ENCODE assay signal across 26 cellular contexts in genomic region chr2:152251811-152252210, GRCh38.
DNase-seq lines count a peak whose midpoint lies in the region; ATAC-seq, FAIRE-seq and TF ChIP-seq lines count a peak whose summit lies in the region.
"Had no signal": no experiment of that assay in that cellular context is flagged by ENCODE, and none has a peak within 500 bp of the region (broad histone marks: within the 10 kb centered on the region; RNA-seq: fewer than 3 reads in every experiment).

No MANE protein-coding gene starts in this region.

- BruUV-seq in A673 (replicated peaks; lab: Mats Ljungman, UMichigan), result no TSS peak

- no peak overlapping the region for H3K14ac ChIP-seq in H1 (ENCODE audit: insufficient read length)

- H3F3A ChIP-seq in GM23338 (replicated peaks; ENCODE audit: low read depth), result no peaks in the 10 kb centered on the region

- WGBS in H1 (ENCODE audit: extremely low coverage in 1 of 2, insufficient coverage in 1 of 2, insufficient read length in 1 of 2, insufficient replicate concordance in 2 of 2, low coverage in 1 of 2, low lambda C conversion rate in 2 of 2, missing lambda C conversion rate in 1 of 2), 2 experiments, result 83% methylated on average over 2 of the region's 2 CpGs; no CpG with 5 or more reads in 1 of the 2 experiments

- H2AFZ ChIP-seq in GM23338 (peak overlapping the region; percentile 76; the same call in 1 of the 2 replicates), H1 (ENCODE audit: low read length) (peak overlapping the region; percentile 27; the same call in 1 of the 2 replicates)

- H3K9me2 ChIP-seq in GM23338 (ENCODE audit: insufficient read depth), result no peaks in the 10 kb centered on the region

- no peaks in the 10 kb centered on the region for H3K36me3 Mint-ChIP-seq in GM23338 (ENCODE audit: low read depth)
- H3K36me3 Mint-ChIP-seq: IgD-negative memory B cell had no signal

- no peak overlapping the region for H2BK5ac ChIP-seq in H1 (ENCODE audit: low read depth, low read length)

- no peaks in the 10 kb centered on the region for H3K79me1 ChIP-seq in H1 (ENCODE audit: low read depth, low read length)

- H3K56ac ChIP-seq in H1 (replicated peaks; ENCODE audit: insufficient read length, low read depth, low read length), result no peak overlapping the region

- no peak for TF ChIP-seq POLR2A in H1 (IDR thresholded peaks at IDR 0.05; ENCODE audit: control extremely low read depth in 1 of 2, low read depth in 2 of 2, low read length in 2 of 2)

- no peaks in the 10 kb centered on the region for H3K9me3 Mint-ChIP-seq in GM23338
- H3K9me3 Mint-ChIP-seq: CD4-positive, alpha-beta T cell had no signal

- CTCF ChIA-PET in A673 (lab: Charles Lee) (no interaction called here), H1 (lab: Charles Lee; ENCODE audit: partially characterized antibody) (interaction anchor here (1.0 to 1.6 kb wide), 5 partner anchors 9 to 384 kb away, joined by 3 to 4 read pairs (median 4); no protein-coding TSS in a partner anchor)

- H3K4me3 ChIP-seq in A673 (ENCODE audit: low read depth, low read length, poor library complexity, severe bottlenecking), result no peak overlapping the region
- no peak overlapping the region for H3K4me3 ChIP-seq in GM23338
- H3K4me3 ChIP-seq in H1 (ENCODE audit: extremely low read depth in 1 of 4, insufficient read depth in 2 of 4, low read depth in 3 of 4, low read length in 4 of 4), result no peak overlapping the region

- H3K4ac ChIP-seq in H1 (replicated peaks; ENCODE audit: insufficient read length, low read depth, low read length), result no peak overlapping the region

- H3K79me2 ChIP-seq in GM23338 (replicated peaks; ENCODE audit: insufficient read depth) (no peaks in the 10 kb centered on the region), H1 (ENCODE audit: control insufficient read depth in 1 of 2, insufficient read depth in 2 of 2, low read length in 2 of 2) (no peaks in the 10 kb centered on the region)

- DNase-seq in A673 (ENCODE audit: low spot score) (peak; percentile 83), GM23338 (ENCODE audit: low spot score) (no peak), NCI-H82 (lab: John Stamatoyannopoulos, UW) (peak; percentile 98), H1 (ENCODE audit: low read depth in 1 of 2, low spot score in 2 of 2) (no peak), globus pallidus (ENCODE audit: low spot score) (no peak)
- DNase-seq: ACHN; CD4-positive, alpha-beta T cell; GOT3; MM.1S; NCI-H1048; NCI-H1417 treated with DMSO at 0.1 percent for 48 hours; NCI-H1694 treated with DMSO at 0.1 percent for 48 hours; NCI-H2081; NCI-H2171; NCI-H226; NCI-H510A treated with DMSO at 0.1 percent for 48 hours; Right ventricle myocardium superior; RPMI8226 had no signal

- TF ChIP-seq RAD21 in H1 (IDR thresholded peaks at IDR 0.05 in 1 of 2, conservative IDR thresholded peaks at IDR 0.05 in 1 of 2; ENCODE audit: low read depth in 2 of 2, low read length in 2 of 2), result no peak

- TF ChIP-seq CTCF in A673 (conservative IDR thresholded peaks at IDR 0.05; ENCODE audit: low read depth, low read length), result no peak
- no peak for TF ChIP-seq CTCF in GM23338 (conservative IDR thresholded peaks at IDR 0.05; ENCODE audit: low read depth in 2 of 2)
- no peak for TF ChIP-seq CTCF in H1 (IDR thresholded peaks at IDR 0.05; ENCODE audit: control extremely low read depth in 1 of 3, insufficient read depth in 1 of 3, low read depth in 1 of 3, low read length in 3 of 3)

- no peak overlapping the region for H3K9ac ChIP-seq in H1 (replicated peaks in 1 of 4; ENCODE audit: extremely low read depth in 1 of 4, low read depth in 3 of 4, low read length in 3 of 4)
- H3K9ac ChIP-seq: KMS-11 had no signal

- no peak overlapping the region for H3K27ac Mint-ChIP-seq in GM23338
- H3K27ac Mint-ChIP-seq: CD4-positive, alpha-beta T cell; IgD-negative memory B cell had no signal

- H3K36me3 ChIP-seq in A673 (ENCODE audit: insufficient read depth, low read length, poor library complexity, severe bottlenecking), result no peaks in the 10 kb centered on the region
- H3K36me3 ChIP-seq in GM23338 (ENCODE audit: insufficient read depth), result no peaks in the 10 kb centered on the region
- no peaks in the 10 kb centered on the region for H3K36me3 ChIP-seq in H1 (ENCODE audit: control insufficient read depth in 2 of 4, insufficient read depth in 4 of 4, low read length in 3 of 4)

- intact Hi-C loops in A673 (cut with micrococcal nuclease; ENCODE audit: unreplicated experiment), result no loop called here

- H3K4me3 Mint-ChIP-seq in GM23338, result no peak overlapping the region
- H3K4me3 Mint-ChIP-seq: CD4-positive, alpha-beta T cell; IgD-negative memory B cell had no signal

- H4K8ac ChIP-seq in H1 (ENCODE audit: extremely low read depth, insufficient read depth, low read length), result no peak overlapping the region

- FAIRE-seq in H1 (lab: Jason Lieb, UNC), result no peak
- FAIRE-seq: G401.6 had no signal

- H3K23ac ChIP-seq in H1 (ENCODE audit: insufficient read length), result no peak overlapping the region

- H3K4me1 ChIP-seq in A673 (ENCODE audit: insufficient read depth, low read length, poor library complexity, severe bottlenecking), result peaks cover 16% of the 10 kb centered on the region
- H3K4me1 ChIP-seq in GM23338 (ENCODE audit: insufficient read depth), result no peaks in the 10 kb centered on the region
- no peaks in the 10 kb centered on the region for H3K4me1 ChIP-seq in H1 (replicated peaks in 1 of 4; ENCODE audit: control insufficient read depth in 3 of 4, insufficient read depth in 4 of 4, low read length in 3 of 4)

- H4K20me1 ChIP-seq in GM23338 (replicated peaks; ENCODE audit: insufficient read depth), result no peaks in the 10 kb centered on the region
- H4K20me1 ChIP-seq in H1 (replicated peaks in 1 of 2; ENCODE audit: control insufficient read depth in 1 of 2, insufficient read depth in 2 of 2, low read length in 2 of 2), result no peaks in the 10 kb centered on the region

- H3K4me1 Mint-ChIP-seq in GM23338, result no peaks in the 10 kb centered on the region
- H3K4me1 Mint-ChIP-seq: IgD-negative memory B cell had no signal

- ATAC-seq in GM23338, result no peak
- ATAC-seq in HG03108 (IDR thresholded peaks at IDR 0.05; ENCODE audit: unreplicated experiment), result no peak
- no peak for ATAC-seq in HG03039 (IDR thresholded peaks at IDR 0.05; ENCODE audit: unreplicated experiment)
- ATAC-seq: HCT116 had no signal

- no peak overlapping the region for H2AK5ac ChIP-seq in H1 (ENCODE audit: low read depth, low read length)

- H4K91ac ChIP-seq in H1 (replicated peaks; ENCODE audit: insufficient read length, low read length), result no peak overlapping the region

- no peak overlapping the region for H2BK12ac ChIP-seq in H1 (ENCODE audit: low read depth, low read length)

- TF ChIP-seq EP300 in H1 (IDR thresholded peaks at IDR 0.05; ENCODE audit: borderline replicate concordance in 1 of 2, low read depth in 2 of 2, low read length in 2 of 2), result no peak

- H3K9me3 ChIP-seq in A673 (ENCODE audit: low read depth, low read length, poor library complexity, severe bottlenecking), result no peaks in the 10 kb centered on the region
- H3K9me3 ChIP-seq in H1 (ENCODE audit: insufficient read depth in 2 of 2, low read depth in 1 of 2, low read length in 1 of 2), result no peaks in the 10 kb centered on the region

- H3K27me3 Mint-ChIP-seq in GM23338 (ENCODE audit: insufficient read depth, low read depth, poor library complexity), result peaks cover 1% of the 10 kb centered on the region

- H3K27ac ChIP-seq in A673 (ENCODE audit: low read depth, low read length, poor library complexity, severe bottlenecking) (no peak overlapping the region), GM23338 (ENCODE audit: low read depth) (no peak overlapping the region), H1 (ENCODE audit: low read depth, low read length) (no peak overlapping the region)
- H3K27ac ChIP-seq: 22Rv1, HL-60, KMS-11 had no signal

- no peak overlapping the region for H2BK120ac ChIP-seq in H1 (replicated peaks; ENCODE audit: low read depth, low read length)

- H3K4me2 ChIP-seq in GM23338, result no peak overlapping the region
- no peak overlapping the region for H3K4me2 ChIP-seq in H1 (ENCODE audit: insufficient read depth in 1 of 2, low read depth in 2 of 2, low read length in 2 of 2)
- H3K4me2 ChIP-seq: KMS-11 had no signal

- H4K5ac ChIP-seq in H1 (ENCODE audit: insufficient read length, low read depth, low read length), result no peak overlapping the region

- H2BK20ac ChIP-seq in H1 (ENCODE audit: low read length), result no peak overlapping the region

- no peaks in the 10 kb centered on the region for H3K23me2 ChIP-seq in H1 (ENCODE audit: low read depth, low read length)

- H3K18ac ChIP-seq in H1 (ENCODE audit: extremely low read depth, low read length), result no peak overlapping the region

- H3K27me3 ChIP-seq in A673 (replicated peaks; ENCODE audit: insufficient read depth, low read depth, low read length, poor library complexity), result no peaks in the 10 kb centered on the region
- no peaks in the 10 kb centered on the region for H3K27me3 ChIP-seq in GM23338 (ENCODE audit: insufficient read depth)
- H3K27me3 ChIP-seq in H1 (replicated peaks in 1 of 4; ENCODE audit: control insufficient read depth in 3 of 4, extremely low read depth in 1 of 4, insufficient read depth in 3 of 4, low read length in 3 of 4), result no peaks in the 10 kb centered on the region

- POLR2A ChIA-PET in A673 (lab: Charles Lee; ENCODE audit: low non-redundant PET), result no interaction called here
- POLR2A ChIA-PET in H1 (lab: Charles Lee; ENCODE audit: partially characterized antibody), result interaction anchor here (0.7 kb wide), 1 partner anchor 85 kb away, joined by 5 read pairs; no protein-coding TSS in a partner anchor

- no peak overlapping the region for H2BK15ac ChIP-seq in H1 (ENCODE audit: low read length)

TF ChIP-seq in GM23338, 12 proteins besides CTCF, POLR2A, EP300 and RAD21 (continues in another document):
- TF ChIP-seq STAT1 (IDR thresholded peaks at IDR 0.05; ENCODE audit: unreplicated experiment) (no peak), NANOG (IDR thresholded peaks at IDR 0.05; ENCODE audit: borderline replicate concordance) (no peak), ZNF114 (CRISPR knock-in tag; IDR thresholded peaks at IDR 0.05) (no peak), EZH2 (IDR thresholded peaks at IDR 0.05; ENCODE audit: low read depth, unreplicated experiment) (no peak)

TF ChIP-seq in H1, 55 proteins besides CTCF, POLR2A, EP300 and RAD21 (continues in another document):
- TF ChIP-seq SP4 (IDR thresholded peaks at IDR 0.05; ENCODE audit: low read length) (no peak), SIX5 (IDR thresholded peaks at IDR 0.05; ENCODE audit: low read depth, low read length) (no peak), RBBP5 (IDR thresholded peaks at IDR 0.05; ENCODE audit: borderline replicate concordance, low read depth, low read length) (no peak), GTF2F1 (IDR thresholded peaks at IDR 0.05; ENCODE audit: borderline replicate concordance, low read depth, low read length) (no peak), RNF2 (IDR thresholded peaks at IDR 0.05; ENCODE audit: borderline replicate concordance, low read depth, low read length, missing control alignments, poor library complexity, severe bottlenecking) (no peak)
- TF ChIP-seq, protein P1, sequence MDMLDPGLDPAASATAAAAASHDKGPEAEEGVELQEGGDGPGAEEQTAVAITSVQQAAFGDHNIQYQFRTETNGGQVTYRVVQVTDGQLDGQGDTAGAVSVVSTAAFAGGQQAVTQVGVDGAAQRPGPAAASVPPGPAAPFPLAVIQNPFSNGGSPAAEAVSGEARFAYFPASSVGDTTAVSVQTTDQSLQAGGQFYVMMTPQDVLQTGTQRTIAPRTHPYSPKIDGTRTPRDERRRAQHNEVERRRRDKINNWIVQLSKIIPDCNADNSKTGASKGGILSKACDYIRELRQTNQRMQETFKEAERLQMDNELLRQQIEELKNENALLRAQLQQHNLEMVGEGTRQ (IDR thresholded peaks at IDR 0.05; ENCODE audit: low read length), result no peak

Comparison
In these comparisons a context has a peak if more than half of its experiments do, and no peak if none do; other contexts are left out.
1. DNase-seq: peak in A673 (single experiment) and NCI-H82 (single experiment); none in GM23338 (single experiment), H1 (0 of 2) and globus pallidus (single experiment).